12 cellular contexts compared by ENCODE assay signal in the genomic region with DNA sequence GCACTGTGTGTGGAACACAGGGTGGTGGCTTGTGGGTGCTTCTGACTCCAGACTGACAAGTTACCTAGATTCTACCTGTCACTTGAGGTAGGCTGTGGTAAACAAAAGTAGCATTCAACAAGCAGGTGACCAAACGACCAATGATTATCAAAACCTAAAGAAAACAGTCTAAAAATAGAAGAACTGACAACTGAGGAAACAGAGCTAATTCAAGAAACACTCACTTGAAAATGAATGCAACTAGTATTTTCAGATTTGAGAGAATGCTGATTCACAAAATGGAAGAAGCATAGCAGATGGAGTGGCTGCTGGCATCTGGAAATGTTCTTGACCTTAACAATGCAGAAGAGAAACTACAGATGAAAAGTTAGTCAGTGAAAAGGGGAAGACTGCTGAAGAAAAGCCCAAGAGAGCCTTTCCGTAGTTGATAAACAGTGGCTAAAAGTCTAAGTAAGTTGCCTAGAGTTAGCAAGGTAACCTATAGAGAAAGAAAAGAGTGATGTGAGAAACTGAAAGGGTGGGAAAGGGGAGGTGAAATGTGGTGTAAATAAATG.
DNase-seq lines count a peak whose midpoint lies in the region; ATAC-seq and TF ChIP-seq lines count a peak whose summit lies in the region.
"Had no signal": no experiment of that assay in that cellular context is flagged by ENCODE, and none has a peak within 500 bp of the region (broad histone marks: within the 10 kb centered on the region; RNA-seq: fewer than 3 reads in every experiment).

No MANE protein-coding gene starts in this region.

- H3K36me3 ChIP-seq in HEK293 (ENCODE audit: control insufficient read depth in 2 of 2, insufficient read depth in 1 of 2, low read length in 2 of 2), result no peaks in the 10 kb centered on the region

- no peak overlapping the region for H3K27ac ChIP-seq in HEK293 (ENCODE audit: extremely low read depth, low read depth, low read length)

- peak; percentile 6 for DNase-seq in astrocyte of the spinal cord (ENCODE audit: low read depth, low spot score)
- no peak for DNase-seq in EL
- no peak for DNase-seq in activated naive CD4-positive, alpha-beta T cell treated with anti-CD3 and anti-CD28 coated beads, Interleukin-2, amount 50 U/mL, for 16 hours
- no peak for DNase-seq in iPS-NIHi11 (ENCODE audit: low spot score)
- DNase-seq: activated T-cell treated with anti-CD3 and anti-CD28 coated beads, Interleukin-2, amount 50 U/mL, for 4 hours; CD4-positive, alpha-beta T cell; stimulated activated CD4-positive, alpha-beta T cell treated with anti-CD3 and anti-CD28 coated beads, Interleukin-1b, Interleukin-23, amount 100 ng/mL, for 48 hours; stimulated activated naive CD4-positive, alpha-beta T cell treated with Interleukin-2 at 50 U/mL for 16 hours had no signal

- CTCF ChIA-PET in HEK293 (lab: Yijun Ruan, JAX), result interaction anchor here (0.6 kb wide), 1 partner anchor 15 kb away, joined by 3 read pairs; no protein-coding TSS in a partner anchor

- TF ChIP-seq CTCF in HEK293 (tag by site-specific recombination; IDR thresholded peaks at IDR 0.05), result no peak
- no peak for TF ChIP-seq CTCF in astrocyte of the spinal cord (IDR thresholded peaks at IDR 0.05; ENCODE audit: low read depth, low read length)

- ATAC-seq in GM19035 (IDR thresholded peaks at IDR 0.05; ENCODE audit: unreplicated experiment) (peak; percentile 75), HG03432 (IDR thresholded peaks at IDR 0.05; ENCODE audit: unreplicated experiment) (peak; percentile 58), HG03097 (IDR thresholded peaks at IDR 0.05; ENCODE audit: low FRiP score, unreplicated experiment) (no peak)
- ATAC-seq: activated T-cell treated with anti-CD3 and anti-CD28 coated beads, Interleukin-2, amount 50 U/mL, for 4 hours had no signal

- POLR2A ChIA-PET in HEK293 (lab: Yijun Ruan, JAX), result no interaction called here

- in situ Hi-C loops in astrocyte of the spinal cord (cut with HindIII; ENCODE audit: low sequenced_read_pairs), result no loop called here

- H3K4me1 ChIP-seq in HEK293 (ENCODE audit: control insufficient read depth, insufficient read depth, low read length), result no peaks in the 10 kb centered on the region

- no peaks in the 10 kb centered on the region for H3K9me3 ChIP-seq in HEK293 (ENCODE audit: control insufficient read depth, insufficient read depth, low read depth, low read length)

- H3K4me3 ChIP-seq in HEK293 (ENCODE audit: low read depth, low read length), result no peak overlapping the region
- H3K4me3 ChIP-seq in astrocyte of the spinal cord (ENCODE audit: low read depth, low read length), result no peak overlapping the region

TF ChIP-seq in HEK293, 187 proteins besides CTCF, POLR2A, EP300 and RAD21:
- peak; percentile 77 for TF ChIP-seq SETDB1 (IDR thresholded peaks at IDR 0.05; ENCODE audit: insufficient read length, low read length)
- TF ChIP-seq ZNF521 (tag by site-specific recombination; IDR thresholded peaks at IDR 0.05), result no peak
